Comparison of ENCODE assay signal across 8 cellular contexts in the genomic region with DNA sequence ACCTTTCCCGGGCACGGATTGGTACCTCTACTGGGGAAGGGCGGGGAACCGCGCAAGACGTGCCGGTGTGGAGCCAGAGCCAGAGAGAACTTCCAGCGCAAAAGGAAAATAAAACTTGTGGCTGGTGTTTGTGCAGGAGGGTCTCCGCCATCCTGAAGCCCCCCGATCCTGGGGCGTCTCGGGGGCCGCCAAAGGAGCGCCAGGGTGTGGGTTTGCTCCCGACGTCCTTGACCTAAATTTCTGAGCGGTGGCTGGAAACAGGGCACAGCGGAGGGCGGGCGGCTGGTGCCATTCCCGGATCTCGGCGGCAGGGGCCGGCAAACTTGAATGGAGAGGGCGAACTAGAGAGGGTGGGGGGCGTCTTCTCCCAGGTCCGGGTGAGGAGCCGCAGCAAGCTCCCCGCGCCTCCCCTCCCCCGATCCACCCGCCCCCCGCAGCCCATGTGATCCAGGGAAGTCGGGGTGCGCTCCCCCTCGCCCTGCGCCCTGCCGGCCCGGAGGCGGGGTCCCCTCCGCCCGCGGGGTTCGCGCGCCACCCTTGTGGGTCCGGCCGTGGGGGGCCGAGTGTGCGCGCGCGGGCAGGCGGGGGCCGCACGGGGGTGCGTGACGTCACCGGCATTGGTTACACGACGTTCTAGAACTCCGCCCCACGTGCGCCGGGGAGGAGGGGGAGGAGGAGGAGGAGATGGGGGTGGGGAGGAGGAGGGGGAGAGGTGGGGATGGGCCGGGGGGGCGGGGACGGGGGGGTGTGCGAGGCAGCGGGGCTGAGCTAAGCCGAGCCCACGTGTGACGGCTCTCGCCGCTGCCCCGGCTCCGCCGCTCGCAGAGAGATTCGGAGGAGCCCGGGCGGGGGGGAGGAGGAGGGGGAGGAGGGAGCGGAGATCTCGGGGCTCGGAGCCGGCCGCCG. TPM values are rescaled to one million over a fixed set of nuclear protein-coding genes. Genes with fewer than 3 reads are reported as not detected.
DNase-seq lines count a peak whose midpoint lies in the region; ATAC-seq and TF ChIP-seq lines count a peak whose summit lies in the region.

A gene (plus strand): TSS at position 748 of the 906 bp plus-strand sequence. CDS start 220 bp downstream, outside the sequence.

- H3K4me1 ChIP-seq in KMS-11 (ENCODE audit: low read depth, poor library complexity, severe bottlenecking) (peaks cover 31% of the 10 kb centered on the region), SJSA1 (replicated peaks) (peaks cover 12% of the 10 kb centered on the region)

- peak; percentile 42 for DNase-seq in DMS 273 treated with DMSO at 0.1 percent for 48 hours (lab: John Stamatoyannopoulos, UW)
- DNase-seq in SJSA1 (ENCODE audit: low read depth in 1 of 2, low spot score in 2 of 2) = peak; percentile 61 to 95
- DNase-seq in activated gamma-delta T cell treated with anti-CD3 and anti-CD28 coated beads, Interleukin-2, amount 50 U/mL, for 16 hours (ENCODE audit: low read depth) = peak; percentile 86
- DNase-seq in fibroblast of villous mesenchyme (ENCODE audit: low read depth) = peak; percentile 88
- DNase-seq in neural crest cell (ENCODE audit: low read depth, low spot score) = peak; percentile 70
- DNase-seq in stimulated activated naive CD8-positive, alpha-beta T cell treated with anti-CD3 and anti-CD28 coated beads, Interleukin-15, amount 100 ng/mL, for 72 hours = peak; percentile 81 to 84

- TF ChIP-seq CTCF in KMS-11 (conservative IDR thresholded peaks at IDR 0.05; ENCODE audit: low read depth, low read length) (no peak), fibroblast of villous mesenchyme (IDR thresholded peaks at IDR 0.05; ENCODE audit: insufficient read depth, low read depth, low read length) (no peak), neural crest cell (conservative IDR thresholded peaks at IDR 0.05) (peak; percentile 28)

- peaks cover 8% of the 10 kb centered on the region for H3K36me3 Mint-ChIP-seq in neural crest cell (ENCODE audit: low read depth)

- H3K4me2 ChIP-seq in KMS-11 = peak within 1 kb of the TSS; percentile 89

- no peaks in the 10 kb centered on the region for H4K20me1 ChIP-seq in KMS-11 (ENCODE audit: insufficient read depth)

- H3K79me2 ChIP-seq in KMS-11 (ENCODE audit: insufficient read depth, low read depth) = peaks cover 43% of the 10 kb centered on the region

- peak within 1 kb of the TSS; percentile 81 for H2AFZ ChIP-seq in KMS-11 (ENCODE audit: low read depth)

- peak; percentile 53 for ATAC-seq in GM21723 (IDR thresholded peaks at IDR 0.05; ENCODE audit: unreplicated experiment)
- ATAC-seq in stimulated activated naive CD8-positive, alpha-beta T cell treated with anti-CD3 and anti-CD28 coated beads, Interleukin-15, amount 100 ng/mL, for 72 hours = peak; percentile 84

- no peaks in the 10 kb centered on the region for H3K9me3 ChIP-seq in SJSA1 (replicated peaks)

- no peaks in the 10 kb centered on the region for H3K27me3 Mint-ChIP-seq in neural crest cell (ENCODE audit: low read depth)
- no peaks in the 10 kb centered on the region for H3K27me3 Mint-ChIP-seq in stimulated activated naive CD8-positive, alpha-beta T cell treated with anti-CD3 and anti-CD28 coated beads, Interleukin-15, amount 100 ng/mL, for 72 hours

- peaks cover 60% of the 10 kb centered on the region for H3K4me1 Mint-ChIP-seq in neural crest cell
- H3K4me1 Mint-ChIP-seq in stimulated activated naive CD8-positive, alpha-beta T cell treated with anti-CD3 and anti-CD28 coated beads, Interleukin-15, amount 100 ng/mL, for 72 hours = peaks cover 38% of the 10 kb centered on the region

- peak within 1 kb of the TSS; percentile 91 for H3K9ac ChIP-seq in KMS-11

- peaks cover 5% of the 10 kb centered on the region for H3K9me3 Mint-ChIP-seq in neural crest cell
- H3K9me3 Mint-ChIP-seq in stimulated activated naive CD8-positive, alpha-beta T cell treated with anti-CD3 and anti-CD28 coated beads, Interleukin-15, amount 100 ng/mL, for 72 hours = peaks cover 0 to 5% of the 10 kb centered on the region in 2 donors

- no peak within 1 kb of the TSS for H3K4me3 ChIP-seq in KMS-11 (IDR thresholded peaks at IDR 0.05; ENCODE audit: insufficient read depth, low read depth, low read length)
- peak within 1 kb of the TSS; percentile 64 for H3K4me3 ChIP-seq in SJSA1
- peak within 1 kb of the TSS; percentile 84 for H3K4me3 ChIP-seq in fibroblast of villous mesenchyme (ENCODE audit: low read depth, low read length)

- H3K27me3 ChIP-seq in KMS-11 (ENCODE audit: insufficient read depth, low read depth) (no peaks in the 10 kb centered on the region), SJSA1 (replicated peaks) (no peaks in the 10 kb centered on the region)

- peaks cover 11% of the 10 kb centered on the region; the same call in 1 of the 2 replicates for H3K36me3 ChIP-seq in KMS-11 (ENCODE audit: insufficient read depth)
- H3K36me3 ChIP-seq in SJSA1 = peaks cover 15% of the 10 kb centered on the region; the same call in 1 of the 2 replicates

- peak within 1 kb of the TSS; percentile 71 for H3K27ac ChIP-seq in KMS-11
- H3K27ac ChIP-seq in SJSA1 = peak within 1 kb of the TSS; percentile 64

- H3K27ac Mint-ChIP-seq in neural crest cell (ENCODE audit: unreplicated experiment) = peak within 1 kb of the TSS; percentile 91
- H3K27ac Mint-ChIP-seq in stimulated activated naive CD8-positive, alpha-beta T cell treated with anti-CD3 and anti-CD28 coated beads, Interleukin-15, amount 100 ng/mL, for 72 hours = peak within 1 kb of the TSS; percentile 83 to 96

- H3K4me3 Mint-ChIP-seq in neural crest cell = peak within 1 kb of the TSS; percentile 94
- peak within 1 kb of the TSS; percentile 91 to 97 for H3K4me3 Mint-ChIP-seq in stimulated activated naive CD8-positive, alpha-beta T cell treated with anti-CD3 and anti-CD28 coated beads, Interleukin-15, amount 100 ng/mL, for 72 hours

RNA-seq across cellular contexts. Expression of the gene that starts here (rescaled TPM):
- total RNA-seq in SJSA1 (2014; rRNA removed; shearing (Covaris generic)) = 27.2 and 39.8 TPM in 2 replicates
- total RNA-seq in fibroblast of villous mesenchyme = 25.4 and 50.1 TPM in 2 replicates
- total RNA-seq in neural crest cell = 140 and 150 TPM in 2 replicates
